In the genomic region with DNA sequence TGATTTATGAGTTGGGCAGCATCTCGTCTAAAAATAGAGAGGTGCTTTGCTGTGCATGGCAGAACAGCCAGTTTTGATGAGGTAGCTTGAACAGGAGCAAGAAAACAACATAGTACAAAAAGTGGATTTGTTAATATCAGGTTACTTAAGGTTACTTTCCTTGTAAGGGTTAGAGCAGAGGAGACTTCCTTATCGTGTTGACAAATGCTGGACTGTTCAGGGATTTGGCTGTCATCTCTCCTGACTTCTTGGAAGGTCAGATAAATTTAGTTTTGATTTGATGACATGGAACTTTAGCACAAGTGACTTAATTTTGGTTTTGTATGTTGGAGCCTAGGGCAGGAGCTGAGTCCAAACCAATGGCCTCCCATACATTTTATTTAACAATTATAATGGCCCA, we compare ENCODE assay signal across 27 cellular contexts.
"Had no signal": no experiment of that assay in that cellular context is flagged by ENCODE, and none has a peak within 500 bp of the region (broad histone marks: within the 10 kb centered on the region; RNA-seq: fewer than 3 reads in every experiment).

No MANE protein-coding gene starts in this region.

- H3K4me3 ChIP-seq: lung, pancreas, psoas muscle, skin epidermis, suprapubic skin, thoracic aorta, tibial artery, upper lobe of right lung had no signal

- DNase-seq: head of caudate nucleus; hypothalamus; immature natural killer cell; kidney; mesendoderm; midbrain; naive thymus-derived CD8-positive, alpha-beta T cell; nucleus accumbens; pancreas; posterior cingulate gyrus; psoas muscle; stimulated activated CD4-positive, alpha-beta T cell treated with anti-CD3 and anti-CD28 coated beads, Interleukin-12 subunit alpha, Interleukin-12 subunit beta, amount 100 ng/mL, for 4 hours; stimulated activated CD4-positive, alpha-beta T cell treated with anti-CD3 and anti-CD28 coated beads, Interleukin-15, amount 100 ng/mL, for 24 hours; stimulated activated CD4-positive, alpha-beta T cell treated with anti-CD3 and anti-CD28 coated beads, Interleukin-2, amount 100 ng/mL, for 24 hours; stimulated activated CD4-positive, alpha-beta T cell treated with anti-CD3 and anti-CD28 coated beads, Interleukin-4, amount 100 ng/mL, for 1 hour; stimulated activated naive CD4-positive, alpha-beta T cell; tibial artery; trophoblast cell; upper lobe of right lung had no signal

- H3K9me3 ChIP-seq: pancreas, thoracic aorta, tibial artery, upper lobe of right lung had no signal

- H3K27ac ChIP-seq: pancreas, psoas muscle, skin epidermis, suprapubic skin, thoracic aorta, tibial artery, upper lobe of right lung had no signal

- H3K4me1 ChIP-seq: psoas muscle, suprapubic skin, tibial artery, upper lobe of right lung had no signal

- H3K27me3 ChIP-seq: pancreas, suprapubic skin, tibial artery, upper lobe of right lung had no signal

- H3K36me3 Mint-ChIP-seq: immature natural killer cell had no signal

- H3K4me3 Mint-ChIP-seq: immature natural killer cell; naive thymus-derived CD8-positive, alpha-beta T cell; nephron; neural crest cell; stimulated activated naive CD8-positive, alpha-beta T cell treated with anti-CD3 and anti-CD28 coated beads, Interleukin-15, Interleukin-2, amounts not matched to agents 100 ng/mL and 50 ng/mL, for 24 hours had no signal

- ATAC-seq: naive thymus-derived CD8-positive, alpha-beta T cell; psoas muscle; sciatic nerve had no signal

- H3K36me3 ChIP-seq: pancreas, suprapubic skin, thoracic aorta, tibial artery, upper lobe of right lung had no signal

- H3K27ac Mint-ChIP-seq: immature natural killer cell; naive thymus-derived CD8-positive, alpha-beta T cell; nephron; stimulated activated naive CD8-positive, alpha-beta T cell treated with anti-CD3 and anti-CD28 coated beads, Interleukin-15, Interleukin-2, amounts not matched to agents 100 ng/mL and 50 ng/mL, for 24 hours had no signal

- H3K4me1 Mint-ChIP-seq: immature natural killer cell; naive thymus-derived CD8-positive, alpha-beta T cell; nephron had no signal
